Comparison of ENCODE assay signal across 1 cellular context in the genomic region with DNA sequence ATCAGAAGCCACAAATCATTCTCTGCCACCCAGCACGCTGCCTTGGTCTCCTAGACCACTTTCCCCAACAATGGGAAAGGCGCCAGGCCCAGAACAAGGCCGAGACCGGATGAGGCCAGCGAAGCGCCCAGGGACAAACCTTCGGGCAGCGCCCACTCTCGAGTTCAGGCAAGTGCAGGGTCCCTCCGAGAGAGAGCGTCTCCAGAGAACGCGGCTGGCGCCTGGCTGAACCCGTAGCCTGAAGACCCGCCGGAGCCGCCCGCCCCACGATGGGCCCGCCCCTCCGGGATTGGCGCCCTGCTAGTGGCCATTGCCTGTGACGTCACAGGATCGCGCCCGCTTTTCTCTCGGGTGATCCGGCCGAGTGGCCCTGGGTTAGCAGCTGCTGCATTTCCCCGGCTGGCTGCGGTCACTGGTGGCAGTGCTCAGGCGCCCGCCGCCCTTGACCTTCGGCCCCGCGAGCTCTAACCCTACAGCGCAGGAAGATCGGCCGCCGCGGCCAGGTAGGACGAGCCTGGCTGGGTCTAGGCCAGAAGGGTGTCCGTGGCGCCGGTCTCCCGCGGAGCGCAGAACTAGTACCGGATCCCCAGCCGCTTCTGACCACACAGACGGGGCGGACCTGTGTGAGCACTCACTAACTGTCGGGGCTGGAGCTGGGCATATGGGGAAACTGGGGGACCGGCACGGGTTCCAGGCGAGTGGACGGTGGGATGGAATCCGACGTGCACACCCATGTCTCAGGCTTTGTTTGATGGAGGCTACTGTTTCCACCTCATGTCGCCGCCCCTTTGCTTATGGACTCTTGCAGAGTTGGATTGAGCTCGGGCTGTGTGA.
TF ChIP-seq lines count a peak whose summit lies in the region.

A gene with protein sequence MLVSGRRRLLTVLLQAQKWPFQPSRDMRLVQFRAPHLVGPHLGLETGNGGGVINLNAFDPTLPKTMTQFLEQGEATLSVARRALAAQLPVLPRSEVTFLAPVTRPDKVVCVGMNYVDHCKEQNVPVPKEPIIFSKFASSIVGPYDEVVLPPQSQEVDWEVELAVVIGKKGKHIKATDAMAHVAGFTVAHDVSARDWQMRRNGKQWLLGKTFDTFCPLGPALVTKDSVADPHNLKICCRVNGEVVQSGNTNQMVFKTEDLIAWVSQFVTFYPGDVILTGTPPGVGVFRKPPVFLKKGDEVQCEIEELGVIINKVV (plus strand): TSS at position 339 of the 834 bp plus-strand sequence. CDS start 2,851 bp downstream, outside the sequence.

TF ChIP-seq in HepG2, 621 proteins besides CTCF, POLR2A, EP300 and RAD21 (continued from another document and continues in another):
- TF ChIP-seq ZNF724P (CRISPR knock-in tag; IDR thresholded peaks at IDR 0.05; ENCODE audit: borderline replicate concordance): 0 out of 2 replicates have a peak, but pooled peaks have one; percentile 48
- no peak for TF ChIP-seq ZNF17 (CRISPR knock-in tag; IDR thresholded peaks at IDR 0.05)
- peak; percentile 94 for TF ChIP-seq ZNF335 (CRISPR knock-in tag; IDR thresholded peaks at IDR 0.05)
- peak; percentile 35; the same call in 1 of the 2 replicates for TF ChIP-seq SIX1 (CRISPR knock-in tag; IDR thresholded peaks at IDR 0.05; ENCODE audit: borderline replicate concordance)
- TF ChIP-seq ZNF350 (CRISPR knock-in tag; IDR thresholded peaks at IDR 0.05; ENCODE audit: borderline replicate concordance, low read depth): peak; percentile 90
- TF ChIP-seq ELF4 (CRISPR knock-in tag; IDR thresholded peaks at IDR 0.05; ENCODE audit: borderline replicate concordance): no peak
- peak; percentile 89; the same call in 1 of the 2 replicates for TF ChIP-seq MXD4 (CRISPR knock-in tag; IDR thresholded peaks at IDR 0.05)
- TF ChIP-seq ZNF749 (CRISPR knock-in tag; IDR thresholded peaks at IDR 0.05; ENCODE audit: borderline replicate concordance): no peak
- peak; percentile 84 for TF ChIP-seq YEATS4 (CRISPR knock-in tag; IDR thresholded peaks at IDR 0.05; ENCODE audit: borderline replicate concordance)
- TF ChIP-seq, protein P1, sequence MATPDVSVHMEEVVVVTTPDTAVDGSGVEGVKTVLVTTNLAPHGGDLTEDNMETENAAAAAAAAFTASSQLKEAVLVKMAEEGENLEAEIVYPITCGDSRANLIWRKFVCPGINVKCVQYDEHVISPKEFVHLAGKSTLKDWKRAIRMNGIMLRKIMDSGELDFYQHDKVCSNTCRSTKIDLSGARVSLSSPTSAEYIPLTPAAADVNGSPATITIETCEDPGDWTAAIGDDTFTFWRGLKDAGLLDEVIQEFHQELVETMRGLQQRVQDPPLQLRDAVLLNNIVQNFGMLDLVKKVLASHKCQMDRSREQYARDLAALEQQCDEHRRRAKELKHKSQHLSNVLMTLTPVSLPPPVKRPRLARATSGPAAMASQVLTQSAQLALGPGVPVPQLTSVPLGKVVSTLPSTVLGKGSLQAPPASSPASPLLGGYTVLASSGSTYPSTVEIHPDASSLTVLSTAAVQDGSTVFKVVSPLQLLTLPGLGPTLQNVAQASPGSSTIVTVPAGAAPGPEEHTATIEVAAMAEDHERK (CRISPR knock-in tag; IDR thresholded peaks at IDR 0.05; ENCODE audit: low read depth): no peak
- peak; percentile 93 for TF ChIP-seq ZFX (CRISPR knock-in tag; IDR thresholded peaks at IDR 0.05; ENCODE audit: low read depth)
- TF ChIP-seq PLRG1 (conservative IDR thresholded peaks at IDR 0.05): no peak
- TF ChIP-seq SP4 (CRISPR knock-in tag; IDR thresholded peaks at IDR 0.05): peak; percentile 77
- TF ChIP-seq EHMT2 (IDR thresholded peaks at IDR 0.05; ENCODE audit: borderline replicate concordance, low read depth, low read length): no peak
- peak; percentile 44 for TF ChIP-seq XRCC5 (optimal IDR thresholded peaks at IDR 0.05; ENCODE audit: low read length)
- TF ChIP-seq GFI1 (CRISPR knock-in tag; IDR thresholded peaks at IDR 0.05; ENCODE audit: borderline replicate concordance): 0 out of 2 replicates have a peak, but pooled peaks have one; percentile 39
- peak; percentile 88 for TF ChIP-seq HIVEP1 (CRISPR knock-in tag; IDR thresholded peaks at IDR 0.05)
- TF ChIP-seq MYC (CRISPR knock-in tag; IDR thresholded peaks at IDR 0.05; ENCODE audit: borderline replicate concordance): peak; percentile 86
- peak; percentile 51 for TF ChIP-seq ZBTB7B (CRISPR knock-in tag; IDR thresholded peaks at IDR 0.05)
- TF ChIP-seq BORCS8-MEF2B (CRISPR knock-in tag; IDR thresholded peaks at IDR 0.05): peak; percentile 91
- no peak for TF ChIP-seq ZNF282 (IDR thresholded peaks at IDR 0.05; ENCODE audit: partially characterized antibody)
- peak; percentile 97 for TF ChIP-seq ATF1 (CRISPR knock-in tag; IDR thresholded peaks at IDR 0.05)
- TF ChIP-seq HDAC1 (CRISPR knock-in tag; IDR thresholded peaks at IDR 0.05): peak; percentile 99
- 0 out of 2 replicates have a peak, but pooled peaks have one; percentile 38 for TF ChIP-seq RARG (CRISPR knock-in tag; IDR thresholded peaks at IDR 0.05; ENCODE audit: low read depth)
- TF ChIP-seq DR1 (CRISPR knock-in tag; IDR thresholded peaks at IDR 0.05): peak; percentile 80
- TF ChIP-seq, protein P2, sequence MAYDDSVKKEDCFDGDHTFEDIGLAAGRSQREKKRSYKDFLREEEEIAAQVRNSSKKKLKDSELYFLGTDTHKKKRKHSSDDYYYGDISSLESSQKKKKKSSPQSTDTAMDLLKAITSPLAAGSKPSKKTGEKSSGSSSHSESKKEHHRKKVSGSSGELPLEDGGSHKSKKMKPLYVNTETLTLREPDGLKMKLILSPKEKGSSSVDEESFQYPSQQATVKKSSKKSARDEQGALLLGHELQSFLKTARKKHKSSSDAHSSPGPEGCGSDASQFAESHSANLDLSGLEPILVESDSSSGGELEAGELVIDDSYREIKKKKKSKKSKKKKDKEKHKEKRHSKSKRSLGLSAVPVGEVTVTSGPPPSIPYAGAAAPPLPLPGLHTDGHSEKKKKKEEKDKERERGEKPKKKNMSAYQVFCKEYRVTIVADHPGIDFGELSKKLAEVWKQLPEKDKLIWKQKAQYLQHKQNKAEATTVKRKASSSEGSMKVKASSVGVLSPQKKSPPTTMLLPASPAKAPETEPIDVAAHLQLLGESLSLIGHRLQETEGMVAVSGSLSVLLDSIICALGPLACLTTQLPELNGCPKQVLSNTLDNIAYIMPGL (CRISPR knock-in tag; IDR thresholded peaks at IDR 0.05; ENCODE audit: borderline replicate concordance in 1 of 2, low read depth in 1 of 2): peak; percentile 90 to 93
- TF ChIP-seq ZNF329 (CRISPR knock-in tag; IDR thresholded peaks at IDR 0.05; ENCODE audit: low read depth): peak; percentile 27; the same call in 1 of the 2 replicates
- TF ChIP-seq TMF1 (CRISPR knock-in tag; IDR thresholded peaks at IDR 0.05; ENCODE audit: low read depth): peak; percentile 65
- TF ChIP-seq ZNF569 (CRISPR knock-in tag; IDR thresholded peaks at IDR 0.05; ENCODE audit: borderline replicate concordance): no peak
- TF ChIP-seq RELA (CRISPR knock-in tag; IDR thresholded peaks at IDR 0.05): no peak; the same call in 1 of the 2 replicates
- TF ChIP-seq, protein P3, sequence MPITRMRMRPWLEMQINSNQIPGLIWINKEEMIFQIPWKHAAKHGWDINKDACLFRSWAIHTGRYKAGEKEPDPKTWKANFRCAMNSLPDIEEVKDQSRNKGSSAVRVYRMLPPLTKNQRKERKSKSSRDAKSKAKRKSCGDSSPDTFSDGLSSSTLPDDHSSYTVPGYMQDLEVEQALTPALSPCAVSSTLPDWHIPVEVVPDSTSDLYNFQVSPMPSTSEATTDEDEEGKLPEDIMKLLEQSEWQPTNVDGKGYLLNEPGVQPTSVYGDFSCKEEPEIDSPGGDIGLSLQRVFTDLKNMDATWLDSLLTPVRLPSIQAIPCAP (CRISPR knock-in tag; IDR thresholded peaks at IDR 0.05; ENCODE audit: low read depth): no peak
- TF ChIP-seq ZNF598 (CRISPR knock-in tag; IDR thresholded peaks at IDR 0.05; ENCODE audit: borderline replicate concordance): peak; percentile 66; the same call in 1 of the 2 replicates
- TF ChIP-seq YY1 (IDR thresholded peaks at IDR 0.05; ENCODE audit: insufficient read depth, insufficient replicate concordance, low read depth, low read length): peak; percentile 80
- TF ChIP-seq MZF1 (CRISPR knock-in tag; IDR thresholded peaks at IDR 0.05; ENCODE audit: borderline replicate concordance): peak; percentile 41; the same call in 1 of the 2 replicates
- peak; percentile 53; the same call in 1 of the 2 replicates for TF ChIP-seq ZNF124 (CRISPR knock-in tag; IDR thresholded peaks at IDR 0.05)
- TF ChIP-seq HOXD1 (CRISPR knock-in tag; IDR thresholded peaks at IDR 0.05): peak; percentile 46; the same call in 1 of the 2 replicates
- 0 out of 2 replicates have a peak, but pooled peaks have one; percentile 68 for TF ChIP-seq SNAPC2 (CRISPR knock-in tag; IDR thresholded peaks at IDR 0.05)
- TF ChIP-seq SMYD3 (CRISPR knock-in tag; IDR thresholded peaks at IDR 0.05): peak; percentile 48; the same call in 1 of the 2 replicates
- TF ChIP-seq ZSCAN29 (CRISPR knock-in tag; conservative IDR thresholded peaks at IDR 0.05): peak; percentile 46; the same call in 1 of the 2 replicates
- TF ChIP-seq MED8 (CRISPR knock-in tag; IDR thresholded peaks at IDR 0.05; ENCODE audit: insufficient replicate concordance): peak; percentile 72
- TF ChIP-seq ZNF570 (CRISPR knock-in tag; IDR thresholded peaks at IDR 0.05; ENCODE audit: borderline replicate concordance): no peak
- peak; percentile 82; the same call in 1 of the 2 replicates for TF ChIP-seq ZNF337 (CRISPR knock-in tag; IDR thresholded peaks at IDR 0.05; ENCODE audit: borderline replicate concordance, low read depth)
- TF ChIP-seq, protein P4, sequence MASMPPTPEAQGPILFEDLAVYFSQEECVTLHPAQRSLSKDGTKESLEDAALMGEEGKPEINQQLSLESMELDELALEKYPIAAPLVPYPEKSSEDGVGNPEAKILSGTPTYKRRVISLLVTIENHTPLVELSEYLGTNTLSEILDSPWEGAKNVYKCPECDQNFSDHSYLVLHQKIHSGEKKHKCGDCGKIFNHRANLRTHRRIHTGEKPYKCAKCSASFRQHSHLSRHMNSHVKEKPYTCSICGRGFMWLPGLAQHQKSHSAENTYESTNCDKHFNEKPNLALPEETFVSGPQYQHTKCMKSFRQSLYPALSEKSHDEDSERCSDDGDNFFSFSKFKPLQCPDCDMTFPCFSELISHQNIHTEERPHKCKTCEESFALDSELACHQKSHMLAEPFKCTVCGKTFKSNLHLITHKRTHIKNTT (CRISPR knock-in tag; IDR thresholded peaks at IDR 0.05): no peak
- TF ChIP-seq, protein P5, sequence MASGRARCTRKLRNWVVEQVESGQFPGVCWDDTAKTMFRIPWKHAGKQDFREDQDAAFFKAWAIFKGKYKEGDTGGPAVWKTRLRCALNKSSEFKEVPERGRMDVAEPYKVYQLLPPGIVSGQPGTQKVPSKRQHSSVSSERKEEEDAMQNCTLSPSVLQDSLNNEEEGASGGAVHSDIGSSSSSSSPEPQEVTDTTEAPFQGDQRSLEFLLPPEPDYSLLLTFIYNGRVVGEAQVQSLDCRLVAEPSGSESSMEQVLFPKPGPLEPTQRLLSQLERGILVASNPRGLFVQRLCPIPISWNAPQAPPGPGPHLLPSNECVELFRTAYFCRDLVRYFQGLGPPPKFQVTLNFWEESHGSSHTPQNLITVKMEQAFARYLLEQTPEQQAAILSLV (CRISPR knock-in tag; IDR thresholded peaks at IDR 0.05; ENCODE audit: borderline replicate concordance): no peak; the same call in none of the 2 replicates
- TF ChIP-seq ZNF431 (CRISPR knock-in tag; IDR thresholded peaks at IDR 0.05; ENCODE audit: borderline replicate concordance, low read depth): peak; percentile 70
- TF ChIP-seq ZNF530 (CRISPR knock-in tag; IDR thresholded peaks at IDR 0.05; ENCODE audit: low read depth): no peak
- TF ChIP-seq ZNF44 (CRISPR knock-in tag; IDR thresholded peaks at IDR 0.05): peak; percentile 96
- TF ChIP-seq, protein P6, sequence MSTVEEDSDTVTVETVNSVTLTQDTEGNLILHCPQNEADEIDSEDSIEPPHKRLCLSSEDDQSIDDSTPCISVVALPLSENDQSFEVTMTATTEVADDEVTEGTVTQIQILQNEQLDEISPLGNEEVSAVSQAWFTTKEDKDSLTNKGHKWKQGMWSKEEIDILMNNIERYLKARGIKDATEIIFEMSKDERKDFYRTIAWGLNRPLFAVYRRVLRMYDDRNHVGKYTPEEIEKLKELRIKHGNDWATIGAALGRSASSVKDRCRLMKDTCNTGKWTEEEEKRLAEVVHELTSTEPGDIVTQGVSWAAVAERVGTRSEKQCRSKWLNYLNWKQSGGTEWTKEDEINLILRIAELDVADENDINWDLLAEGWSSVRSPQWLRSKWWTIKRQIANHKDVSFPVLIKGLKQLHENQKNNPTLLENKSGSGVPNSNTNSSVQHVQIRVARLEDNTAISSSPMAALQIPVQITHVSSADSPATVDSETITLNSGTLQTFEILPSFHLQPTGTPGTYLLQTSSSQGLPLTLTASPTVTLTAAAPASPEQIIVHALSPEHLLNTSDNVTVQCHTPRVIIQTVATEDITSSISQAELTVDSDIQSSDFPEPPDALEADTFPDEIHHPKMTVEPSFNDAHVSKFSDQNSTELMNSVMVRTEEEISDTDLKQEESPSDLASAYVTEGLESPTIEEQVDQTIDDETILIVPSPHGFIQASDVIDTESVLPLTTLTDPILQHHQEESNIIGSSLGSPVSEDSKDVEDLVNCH (CRISPR knock-in tag; IDR thresholded peaks at IDR 0.05): no peak
- TF ChIP-seq TGIF2 (CRISPR knock-in tag; IDR thresholded peaks at IDR 0.05): peak; percentile 13; the same call in 1 of the 2 replicates
- TF ChIP-seq, protein P7, sequence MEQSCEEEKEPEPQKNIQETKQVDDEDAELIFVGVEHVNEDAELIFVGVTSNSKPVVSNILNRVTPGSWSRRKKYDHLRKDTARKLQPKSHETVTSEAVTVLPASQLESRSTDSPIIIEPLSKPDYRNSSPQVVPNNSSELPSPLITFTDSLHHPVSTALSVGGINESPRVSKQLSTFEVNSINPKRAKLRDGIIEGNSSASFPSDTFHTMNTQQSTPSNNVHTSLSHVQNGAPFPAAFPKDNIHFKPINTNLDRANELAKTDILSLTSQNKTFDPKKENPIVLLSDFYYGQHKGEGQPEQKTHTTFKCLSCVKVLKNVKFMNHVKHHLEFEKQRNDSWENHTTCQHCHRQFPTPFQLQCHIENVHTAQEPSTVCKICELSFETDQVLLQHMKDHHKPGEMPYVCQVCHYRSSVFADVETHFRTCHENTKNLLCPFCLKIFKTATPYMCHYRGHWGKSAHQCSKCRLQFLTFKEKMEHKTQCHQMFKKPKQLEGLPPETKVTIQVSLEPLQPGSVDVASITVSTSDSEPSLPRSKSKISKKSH (CRISPR knock-in tag; IDR thresholded peaks at IDR 0.05; ENCODE audit: borderline replicate concordance): peak; percentile 74
- TF ChIP-seq NFYC (CRISPR knock-in tag; IDR thresholded peaks at IDR 0.05): peak; percentile 85
- TF ChIP-seq, protein P8, sequence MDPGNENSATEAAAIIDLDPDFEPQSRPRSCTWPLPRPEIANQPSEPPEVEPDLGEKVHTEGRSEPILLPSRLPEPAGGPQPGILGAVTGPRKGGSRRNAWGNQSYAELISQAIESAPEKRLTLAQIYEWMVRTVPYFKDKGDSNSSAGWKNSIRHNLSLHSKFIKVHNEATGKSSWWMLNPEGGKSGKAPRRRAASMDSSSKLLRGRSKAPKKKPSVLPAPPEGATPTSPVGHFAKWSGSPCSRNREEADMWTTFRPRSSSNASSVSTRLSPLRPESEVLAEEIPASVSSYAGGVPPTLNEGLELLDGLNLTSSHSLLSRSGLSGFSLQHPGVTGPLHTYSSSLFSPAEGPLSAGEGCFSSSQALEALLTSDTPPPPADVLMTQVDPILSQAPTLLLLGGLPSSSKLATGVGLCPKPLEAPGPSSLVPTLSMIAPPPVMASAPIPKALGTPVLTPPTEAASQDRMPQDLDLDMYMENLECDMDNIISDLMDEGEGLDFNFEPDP (CRISPR knock-in tag; conservative IDR thresholded peaks at IDR 0.05): no peak
- no peak; the same call in 1 of the 2 replicates for TF ChIP-seq SOX13 (IDR thresholded peaks at IDR 0.05)
- peak in 1 of 2 experiments; percentile 38; a peak in 1 of 4 replicates for TF ChIP-seq SOX13 (CRISPR knock-in tag; conservative IDR thresholded peaks at IDR 0.05 in 1 of 2, IDR thresholded peaks at IDR 0.05 in 1 of 2)
